Comparison of ENCODE assay signal across 8 cellular contexts in the genomic region with DNA sequence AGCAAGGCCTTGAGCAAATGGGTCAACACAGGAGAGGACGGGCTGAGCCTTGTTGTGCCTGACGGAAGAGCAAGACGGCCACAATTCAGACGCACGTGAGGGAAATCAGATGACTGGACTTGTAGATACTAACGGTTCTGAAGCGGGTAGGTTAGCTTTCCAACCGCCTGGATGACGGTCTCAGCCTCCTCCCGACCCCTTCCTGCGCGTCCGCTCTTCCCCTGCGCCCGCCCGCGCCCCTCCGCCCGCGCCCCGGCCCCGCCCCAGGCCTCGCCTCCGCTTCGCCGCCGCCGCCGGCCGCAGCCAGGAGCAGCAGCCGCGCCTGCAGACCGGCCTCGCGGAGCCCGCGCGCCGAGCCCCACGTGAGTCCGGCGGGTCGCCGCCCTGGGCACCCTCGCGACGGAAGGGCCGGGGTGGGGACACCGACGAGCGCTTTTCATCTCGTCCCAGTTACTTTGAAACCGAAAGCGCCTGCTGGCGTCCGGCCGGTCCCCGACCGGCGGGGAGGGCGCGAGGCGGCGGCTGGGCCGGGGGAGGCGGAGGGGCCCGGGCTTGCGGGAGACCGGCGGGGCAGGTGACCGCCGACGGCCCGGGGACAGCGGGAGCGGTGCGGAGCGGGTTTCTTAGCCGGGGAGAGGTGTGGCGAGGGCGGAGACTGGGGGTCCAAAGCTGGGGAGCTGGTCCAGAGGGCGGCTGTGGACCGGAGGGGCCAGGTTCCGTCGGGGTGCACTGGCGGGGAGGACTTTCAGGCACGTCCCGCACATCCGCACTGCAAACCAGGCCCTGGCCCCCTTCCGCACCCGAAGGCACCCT. TPM values are rescaled to one million over a fixed set of nuclear protein-coding genes. Genes with fewer than 3 reads are reported as not detected.
A peak's percentile ranks its signal among the peaks of the same experiment; 100 is the strongest.
DNase-seq lines count a peak whose midpoint lies in the region; ATAC-seq and TF ChIP-seq lines count a peak whose summit lies in the region.

A gene with protein sequence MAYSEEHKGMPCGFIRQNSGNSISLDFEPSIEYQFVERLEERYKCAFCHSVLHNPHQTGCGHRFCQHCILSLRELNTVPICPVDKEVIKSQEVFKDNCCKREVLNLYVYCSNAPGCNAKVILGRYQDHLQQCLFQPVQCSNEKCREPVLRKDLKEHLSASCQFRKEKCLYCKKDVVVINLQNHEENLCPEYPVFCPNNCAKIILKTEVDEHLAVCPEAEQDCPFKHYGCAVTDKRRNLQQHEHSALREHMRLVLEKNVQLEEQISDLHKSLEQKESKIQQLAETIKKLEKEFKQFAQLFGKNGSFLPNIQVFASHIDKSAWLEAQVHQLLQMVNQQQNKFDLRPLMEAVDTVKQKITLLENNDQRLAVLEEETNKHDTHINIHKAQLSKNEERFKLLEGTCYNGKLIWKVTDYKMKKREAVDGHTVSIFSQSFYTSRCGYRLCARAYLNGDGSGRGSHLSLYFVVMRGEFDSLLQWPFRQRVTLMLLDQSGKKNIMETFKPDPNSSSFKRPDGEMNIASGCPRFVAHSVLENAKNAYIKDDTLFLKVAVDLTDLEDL (plus strand): TSS at position 306 of the 813 bp plus-strand sequence. CDS start 26,407 bp downstream, outside the sequence.

- H4K20me1 ChIP-seq in OCI-LY3 (ENCODE audit: insufficient read depth, low read length), result peaks cover 28% of the 10 kb centered on the region

- H3K4me3 ChIP-seq in OCI-LY3 (ENCODE audit: low read length) (peak within 1 kb of the TSS; percentile 79), neuron (ENCODE audit: low read length) (peak within 1 kb of the TSS; percentile 35), uterus (peak within 1 kb of the TSS; percentile 51 to 89)

- peak; percentile 31 for ATAC-seq in HG02885 (IDR thresholded peaks at IDR 0.05; ENCODE audit: poor library complexity, unreplicated experiment)

- H3K79me2 ChIP-seq in OCI-LY3 (ENCODE audit: low read length), result peaks cover 50% of the 10 kb centered on the region

- DNase-seq in SHP77 (lab: John Stamatoyannopoulos, UW) (peak; percentile 33 to 35), SHP77 treated with DMSO at 0.1 percent for 48 hours (lab: John Stamatoyannopoulos, UW) (no peak), foreskin melanocyte (peak; percentile 70), uterus (peak; percentile 43 to 63)
- DNase-seq in activated T-helper 9 cell treated with anti-CD3 and anti-CD28 coated beads, Interleukin-2, amount 50 U/mL, for 16 hours (ENCODE audit: low read depth), result peak; percentile 43

- TF ChIP-seq CTCF in OCI-LY3 (IDR thresholded peaks at IDR 0.05; ENCODE audit: low read depth, low read length) (no peak), uterus (IDR thresholded peaks at IDR 0.05) (no peak)

- TF ChIP-seq POLR2A in uterus (IDR thresholded peaks at IDR 0.05), result no peak

- intact Hi-C loops in uterus (cut with DNase I; ENCODE audit: low total_unique reads), result no loop called here

- H3K36me3 ChIP-seq in OCI-LY3 (replicated peaks; ENCODE audit: low read depth, low read length) (peaks cover 8% of the 10 kb centered on the region), neuron (ENCODE audit: insufficient read depth, low read length) (no peaks in the 10 kb centered on the region), uterus (no peaks in the 10 kb centered on the region)

- H2AFZ ChIP-seq in OCI-LY3 (ENCODE audit: low read depth, low read length), result peak within 1 kb of the TSS; percentile 97
- peak within 1 kb of the TSS; percentile 55 for H2AFZ ChIP-seq in neuron (ENCODE audit: low read depth, low read length)

- H3K9me3 ChIP-seq in OCI-LY3 (ENCODE audit: insufficient read depth, low read length), result no peaks in the 10 kb centered on the region
- no peaks in the 10 kb centered on the region for H3K9me3 ChIP-seq in neuron (ENCODE audit: low read length)
- no peaks in the 10 kb centered on the region for H3K9me3 ChIP-seq in uterus

- H3K27me3 ChIP-seq in OCI-LY3 (ENCODE audit: low read depth, low read length), result no peaks in the 10 kb centered on the region
- H3K27me3 ChIP-seq in neuron (ENCODE audit: insufficient read depth, low read length), result peaks cover 11% of the 10 kb centered on the region
- H3K27me3 ChIP-seq in uterus, result no peaks in the 10 kb centered on the region

- H3K4me2 ChIP-seq in OCI-LY3 (ENCODE audit: low read length), result peak within 1 kb of the TSS; percentile 94

- H3K4me1 ChIP-seq in OCI-LY3 (ENCODE audit: low read length) (peaks cover 36% of the 10 kb centered on the region), neuron (ENCODE audit: insufficient read depth, low read length) (peaks cover 3% of the 10 kb centered on the region), uterus (peaks cover 0 to 8% of the 10 kb centered on the region in 2 donors)

- H3K27ac ChIP-seq in OCI-LY3 (ENCODE audit: low read length), result peak within 1 kb of the TSS; percentile 56
- H3K27ac ChIP-seq in uterus, result peak within 1 kb of the TSS; percentile 87 to 88

- peak within 1 kb of the TSS; percentile 84 for H3K9ac ChIP-seq in OCI-LY3 (ENCODE audit: low read length)

RNA-seq across cellular contexts. Expression of the gene that starts here (rescaled TPM):
- total RNA-seq in uterus, result 10 to 100 TPM; 17.1 to 98.6 (median 53.3) TPM
